Comparison of ENCODE assay signal across 1 cellular context in the genomic region with DNA sequence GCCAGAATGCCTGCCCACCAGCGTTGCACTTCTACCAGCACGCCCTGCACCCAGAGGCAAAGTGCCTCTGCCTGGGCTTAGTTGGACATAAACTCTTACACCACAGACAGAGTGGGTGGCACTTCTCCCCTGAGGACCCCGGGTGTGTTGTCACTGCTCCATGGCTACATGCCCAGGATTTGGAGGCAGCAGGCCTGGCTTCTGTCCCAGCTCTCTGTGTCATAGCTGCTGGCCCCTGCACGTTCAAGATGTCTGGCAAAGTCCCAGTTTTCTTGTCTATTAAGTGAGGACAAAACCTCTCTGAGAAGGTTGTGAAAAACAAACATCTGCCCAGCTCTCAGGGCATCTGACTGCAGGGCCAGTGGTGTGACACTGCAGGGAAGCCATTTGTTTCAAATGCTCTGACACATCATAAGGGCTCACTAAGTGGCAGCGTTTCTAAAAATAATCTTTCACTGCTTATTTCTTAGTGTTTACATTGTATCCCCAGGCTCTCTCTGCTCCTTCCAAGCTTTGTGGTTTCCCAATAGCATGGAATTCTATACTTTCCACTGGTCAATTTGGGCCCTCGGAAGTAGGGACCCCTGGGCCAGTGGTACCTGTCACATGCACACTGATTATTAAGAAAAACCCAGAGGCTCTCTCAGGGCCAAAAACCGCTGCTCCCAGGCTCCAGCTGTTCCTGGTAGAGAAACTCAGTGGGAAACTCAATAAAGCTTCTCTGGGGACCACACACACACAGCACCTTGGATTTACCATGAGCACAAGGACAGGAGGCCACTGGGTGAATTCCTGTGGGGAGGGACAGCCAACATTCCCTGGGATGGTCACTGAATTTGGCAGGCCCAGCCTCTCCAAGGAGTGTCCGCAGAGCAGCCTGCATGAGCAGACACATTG.
A peak's percentile ranks its signal among the peaks of the same experiment; 100 is the strongest.
TF ChIP-seq lines count a peak whose summit lies in the region.

No MANE protein-coding gene starts in this region.

TF ChIP-seq in SK-N-SH, 30 proteins besides CTCF, POLR2A, EP300 and RAD21 (continued from another document):
- peak; percentile 84 for TF ChIP-seq RCOR1 (IDR thresholded peaks at IDR 0.05; ENCODE audit: low read length)
- TF ChIP-seq POLR2AphosphoS5 (IDR thresholded peaks at IDR 0.05; ENCODE audit: low read depth, low read length): peak; percentile 38; the same call in 1 of the 2 replicates
- TF ChIP-seq, protein P1, sequence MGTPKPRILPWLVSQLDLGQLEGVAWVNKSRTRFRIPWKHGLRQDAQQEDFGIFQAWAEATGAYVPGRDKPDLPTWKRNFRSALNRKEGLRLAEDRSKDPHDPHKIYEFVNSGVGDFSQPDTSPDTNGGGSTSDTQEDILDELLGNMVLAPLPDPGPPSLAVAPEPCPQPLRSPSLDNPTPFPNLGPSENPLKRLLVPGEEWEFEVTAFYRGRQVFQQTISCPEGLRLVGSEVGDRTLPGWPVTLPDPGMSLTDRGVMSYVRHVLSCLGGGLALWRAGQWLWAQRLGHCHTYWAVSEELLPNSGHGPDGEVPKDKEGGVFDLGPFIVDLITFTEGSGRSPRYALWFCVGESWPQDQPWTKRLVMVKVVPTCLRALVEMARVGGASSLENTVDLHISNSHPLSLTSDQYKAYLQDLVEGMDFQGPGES (IDR thresholded peaks at IDR 0.05; ENCODE audit: low read depth, low read length): 0 out of 2 replicates have a peak, but pooled peaks have one; percentile 21
- no peak for TF ChIP-seq NRF1 (IDR thresholded peaks at IDR 0.05; ENCODE audit: low read depth, low read length)
- TF ChIP-seq ELF1 (IDR thresholded peaks at IDR 0.05): no peak
- peak; percentile 86 for TF ChIP-seq CHD2 (IDR thresholded peaks at IDR 0.05; ENCODE audit: low read length, partially characterized antibody)
- TF ChIP-seq, protein P2, sequence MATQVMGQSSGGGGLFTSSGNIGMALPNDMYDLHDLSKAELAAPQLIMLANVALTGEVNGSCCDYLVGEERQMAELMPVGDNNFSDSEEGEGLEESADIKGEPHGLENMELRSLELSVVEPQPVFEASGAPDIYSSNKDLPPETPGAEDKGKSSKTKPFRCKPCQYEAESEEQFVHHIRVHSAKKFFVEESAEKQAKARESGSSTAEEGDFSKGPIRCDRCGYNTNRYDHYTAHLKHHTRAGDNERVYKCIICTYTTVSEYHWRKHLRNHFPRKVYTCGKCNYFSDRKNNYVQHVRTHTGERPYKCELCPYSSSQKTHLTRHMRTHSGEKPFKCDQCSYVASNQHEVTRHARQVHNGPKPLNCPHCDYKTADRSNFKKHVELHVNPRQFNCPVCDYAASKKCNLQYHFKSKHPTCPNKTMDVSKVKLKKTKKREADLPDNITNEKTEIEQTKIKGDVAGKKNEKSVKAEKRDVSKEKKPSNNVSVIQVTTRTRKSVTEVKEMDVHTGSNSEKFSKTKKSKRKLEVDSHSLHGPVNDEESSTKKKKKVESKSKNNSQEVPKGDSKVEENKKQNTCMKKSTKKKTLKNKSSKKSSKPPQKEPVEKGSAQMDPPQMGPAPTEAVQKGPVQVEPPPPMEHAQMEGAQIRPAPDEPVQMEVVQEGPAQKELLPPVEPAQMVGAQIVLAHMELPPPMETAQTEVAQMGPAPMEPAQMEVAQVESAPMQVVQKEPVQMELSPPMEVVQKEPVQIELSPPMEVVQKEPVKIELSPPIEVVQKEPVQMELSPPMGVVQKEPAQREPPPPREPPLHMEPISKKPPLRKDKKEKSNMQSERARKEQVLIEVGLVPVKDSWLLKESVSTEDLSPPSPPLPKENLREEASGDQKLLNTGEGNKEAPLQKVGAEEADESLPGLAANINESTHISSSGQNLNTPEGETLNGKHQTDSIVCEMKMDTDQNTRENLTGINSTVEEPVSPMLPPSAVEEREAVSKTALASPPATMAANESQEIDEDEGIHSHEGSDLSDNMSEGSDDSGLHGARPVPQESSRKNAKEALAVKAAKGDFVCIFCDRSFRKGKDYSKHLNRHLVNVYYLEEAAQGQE (IDR thresholded peaks at IDR 0.05; ENCODE audit: low read depth, low read length): no peak
